ENCODE assay signal across 21 cellular contexts in the genomic region with DNA sequence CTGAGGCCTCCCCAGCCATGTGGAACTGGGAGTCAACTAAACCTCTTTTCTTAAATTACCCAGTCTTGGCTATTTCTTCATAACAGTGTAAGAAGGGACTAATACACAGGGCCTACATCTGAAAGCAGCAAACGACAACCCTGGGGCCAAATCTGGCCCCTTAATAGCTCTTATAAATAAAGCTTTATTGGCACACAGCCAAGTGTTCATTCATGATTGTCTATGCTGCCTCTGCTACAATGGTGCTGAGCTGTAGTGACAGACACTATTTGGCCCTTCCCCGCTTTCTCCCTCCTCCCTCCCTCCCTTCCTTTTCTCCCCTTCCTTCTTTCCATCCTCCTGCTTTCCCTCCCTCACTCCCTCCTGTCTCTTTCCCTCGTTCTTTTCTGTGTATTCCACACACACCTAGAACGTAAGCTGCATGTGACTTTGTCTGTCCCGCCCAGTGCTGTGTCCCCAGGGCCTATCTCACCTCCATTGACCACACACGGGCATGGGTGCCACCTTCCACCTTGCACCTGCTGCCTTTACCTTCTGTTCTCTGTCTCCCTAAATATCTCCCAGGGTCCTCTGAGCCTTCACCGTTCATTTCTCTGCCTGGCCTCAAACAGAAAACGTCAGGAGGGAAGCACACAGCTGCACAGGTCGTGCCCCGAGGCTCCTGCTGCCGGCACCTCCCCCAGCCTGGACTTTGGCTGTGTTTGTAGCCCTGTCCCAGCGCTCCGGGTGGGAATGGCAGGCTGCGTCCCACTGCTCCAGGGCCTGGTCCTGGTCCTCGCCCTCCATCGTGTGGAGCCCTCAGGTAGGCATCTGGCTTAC. TPM values are rescaled to one million over a fixed set of nuclear protein-coding genes. Genes with fewer than 3 reads are reported as not detected.
DNase-seq lines count a peak whose midpoint lies in the region; ATAC-seq and TF ChIP-seq lines count a peak whose summit lies in the region.
"Had no signal": no experiment of that assay in that cellular context is flagged by ENCODE, and none has a peak within 500 bp of the region (broad histone marks: within the 10 kb centered on the region; RNA-seq: fewer than 3 reads in every experiment).

TSS of gene PROZ (plus strand) at position 720 of the 819 bp plus-strand sequence. CDS start at position 733, 13 bp downstream.

- H3K4me3 ChIP-seq in coronary artery: no peak within 1 kb of the TSS
- H3K4me3 ChIP-seq: BLaER1, dorsolateral prefrontal cortex, left lung, SJCRH30, thyroid gland had no signal

- DNase-seq in DMS 273 (lab: John Stamatoyannopoulos, UW; ENCODE audit: unreplicated experiment) (peak; percentile 14), DMS 273 treated with DMSO at 0.1 percent for 48 hours (lab: John Stamatoyannopoulos, UW) (no peak), HT-29 (ENCODE audit: low spot score) (peak; percentile 23), coronary artery (ENCODE audit: low spot score) (peak; percentile 22), nephron progenitor cell (no peak), NCI-H128 (lab: John Stamatoyannopoulos, UW; ENCODE audit: unreplicated experiment) (no peak), occipital lobe (lab: John Stamatoyannopoulos, UW) (no peak)
- DNase-seq: activated CD4-positive, alpha-beta T cell treated with anti-CD3 and anti-CD28 coated beads, Interleukin-2, amount 10 ng/mL, durations not matched to agents 24 days and 14 days; activated T-cell treated with anti-CD3 and anti-CD28 coated beads, Interleukin-2, amount 50 U/mL, for 48 hours; DMS79 treated with DMSO at 0.1 percent for 48 hours; HFFc6; left lung; stimulated activated CD4-positive, alpha-beta T cell treated with anti-CD3 and anti-CD28 coated beads, Interleukin-4, amount 100 ng/mL, for 4 hours; thyroid gland had no signal

- peaks cover 33% of the 10 kb centered on the region for H3K27me3 Mint-ChIP-seq in nephron progenitor cell (ENCODE audit: low read depth, poor library complexity)

- no peak within 1 kb of the TSS for H3K27ac Mint-ChIP-seq in nephron progenitor cell
- H3K27ac Mint-ChIP-seq: activated CD4-positive, alpha-beta T cell treated with anti-CD3 and anti-CD28 coated beads, Interleukin-2, amount 10 ng/mL, durations not matched to agents 24 days and 14 days; HFFc6 had no signal

- H3K36me3 Mint-ChIP-seq in nephron progenitor cell (ENCODE audit: low read depth): peaks cover 13% of the 10 kb centered on the region

- no peak for ATAC-seq in GM18868 (IDR thresholded peaks at IDR 0.05; ENCODE audit: unreplicated experiment)
- ATAC-seq: left lung had no signal

- no peak for TF ChIP-seq CTCF in coronary artery (IDR thresholded peaks at IDR 0.05)
- TF ChIP-seq CTCF in nephron progenitor cell (IDR thresholded peaks at IDR 0.05): no peak

- peaks cover 28% of the 10 kb centered on the region for H3K9me3 Mint-ChIP-seq in nephron progenitor cell
- H3K9me3 Mint-ChIP-seq: HFFc6 had no signal

- H3K4me1 Mint-ChIP-seq in nephron progenitor cell: peaks cover 55% of the 10 kb centered on the region

- no peak within 1 kb of the TSS for H3K27ac ChIP-seq in coronary artery
- H3K27ac ChIP-seq: 22Rv1, BLaER1, left lung, parathyroid adenoma, SJCRH30, thyroid gland had no signal

- H3K4me3 Mint-ChIP-seq in nephron progenitor cell: peak within 1 kb of the TSS; percentile 48
- H3K4me3 Mint-ChIP-seq: activated CD4-positive, alpha-beta T cell treated with anti-CD3 and anti-CD28 coated beads, Interleukin-2, amount 10 ng/mL, durations not matched to agents 24 days and 14 days; HFFc6 had no signal

RNA-seq across cellular contexts. Expression of gene PROZ, which starts in this region (rescaled TPM):
- total RNA-seq in HT-29 (2014; rRNA removed; shearing (Covaris generic)): not detected in 2 replicates
- total RNA-seq in occipital lobe: not detected
- total RNA-seq: activated CD4-positive, alpha-beta T cell treated with anti-CD3 and anti-CD28 coated beads, Interleukin-2, amount 10 ng/mL, durations not matched to agents 24 days and 14 days; HFFc6; left lung; SJCRH30; skeletal muscle tissue; thyroid gland had no signal

Comparison
In these comparisons a context has a peak if more than half of its experiments do, and no peak if none do; other contexts are left out.
1. DNase-seq: peak in DMS 273 (single experiment) and coronary artery (single experiment); none in DMS 273 treated with DMSO at 0.1 percent for 48 hours (single experiment), nephron progenitor cell (single experiment), NCI-H128 (single experiment) and occipital lobe (single experiment).
2. Peak in DNase-seq in HT-29; RNA of the gene not detected or under 1 TPM.